ENCODE assay signal across 8 cellular contexts in genomic region chr12:69585189-69586062, GRCh38. TPM values are rescaled to one million over a fixed set of nuclear protein-coding genes. Genes with fewer than 3 reads are reported as not detected.
A peak's percentile ranks its signal among the peaks of the same experiment; 100 is the strongest.
DNase-seq lines count a peak whose midpoint lies in the region; ATAC-seq, FAIRE-seq and TF ChIP-seq lines count a peak whose summit lies in the region.

TSS of gene CCT2 (plus strand) at chr12:69585459. CDS start at chr12:69585522, 63 bp downstream.

- intact Hi-C loops in kidney (cut with DNase I) = no loop called here

- H3K36me3 ChIP-seq in BE2C (peaks cover 45% of the 10 kb centered on the region), kidney (ENCODE audit: control insufficient read depth in 1 of 2, insufficient read depth in 2 of 2, low read length in 2 of 2) (peaks cover 17 to 31% of the 10 kb centered on the region in 2 donors)

- FAIRE-seq in kidney (lab: Jason Lieb, UNC) = peak; percentile 88

- H3K27ac ChIP-seq in kidney (ENCODE audit: low read depth in 2 of 2, low read length in 2 of 2) = peak within 1 kb of the TSS; percentile 90 to 97

- H3K4me3 ChIP-seq in BE2C (ENCODE audit: low read depth, low read length) (peak within 1 kb of the TSS; percentile 72), kidney (ENCODE audit: low read length in 2 of 2) (peak within 1 kb of the TSS; percentile 99)

- peak; percentile 28; the same call in 1 of the 2 replicates for TF ChIP-seq CTCF in BE2C (IDR thresholded peaks at IDR 0.05; ENCODE audit: low read depth, low read length)
- peak; percentile 21 for TF ChIP-seq CTCF in kidney (IDR thresholded peaks at IDR 0.05; ENCODE audit: borderline replicate concordance, extremely low read depth, insufficient read depth)

- ATAC-seq in HG03439 (IDR thresholded peaks at IDR 0.05; ENCODE audit: unreplicated experiment) = peak; percentile 99

- H3K4me1 ChIP-seq in BE2C = no peaks in the 10 kb centered on the region
- H3K4me1 ChIP-seq in kidney (ENCODE audit: control insufficient read depth in 1 of 2, insufficient read depth in 1 of 2, low read depth in 1 of 2, low read length in 2 of 2) = peaks cover 4 to 5% of the 10 kb centered on the region in 2 donors

- TF ChIP-seq POLR2A in GM19193 (IDR thresholded peaks at IDR 0.05; ENCODE audit: extremely low read depth, insufficient read depth, insufficient read length) = peak; percentile 97

- DNase-seq in BE2C (peak; percentile 97), NCI-H510A (lab: John Stamatoyannopoulos, UW) (peak; percentile 97), cerebellum (ENCODE audit: low spot score) (peak; percentile 96), kidney (peak; percentile 99)
- peak; percentile 95 for DNase-seq in activated CD4-positive, alpha-beta T cell treated with anti-CD3 and anti-CD28 coated beads for 1 hour
- DNase-seq in stimulated activated CD4-positive, alpha-beta T cell treated with anti-CD3 and anti-CD28 coated beads, Interleukin-15, amount 100 ng/mL, for 24 hours = peak; percentile 98

- peak within 1 kb of the TSS; percentile 89 to 97 for H3K9ac ChIP-seq in kidney (ENCODE audit: low read length in 2 of 2)

- H3K9me3 ChIP-seq in BE2C (no peaks in the 10 kb centered on the region), kidney (ENCODE audit: control insufficient read depth in 1 of 2, low read length in 2 of 2) (no peaks in the 10 kb centered on the region)

- H3K27me3 ChIP-seq in BE2C = no peaks in the 10 kb centered on the region

RNA-seq across cellular contexts. Expression of gene CCT2, which starts in this region (rescaled TPM):
- polyA plus RNA-seq in BE2C (2012; ENCODE audit: insufficient read depth, insufficient read length, low read depth) = 218 TPM
- total RNA-seq in cerebellum (184 TPM), kidney (117 TPM)
- 125 TPM for polyA plus RNA-seq in kidney (ENCODE audit: insufficient read depth, low read depth, low replicate concordance)

Comparison
In these comparisons a context has a peak if more than half of its experiments do, and no peak if none do; other contexts are left out.
1. Peak in every context shown above with its lines: DNase-seq, ATAC-seq, H3K4me3 ChIP-seq and H3K27ac ChIP-seq.